In the genomic region with DNA sequence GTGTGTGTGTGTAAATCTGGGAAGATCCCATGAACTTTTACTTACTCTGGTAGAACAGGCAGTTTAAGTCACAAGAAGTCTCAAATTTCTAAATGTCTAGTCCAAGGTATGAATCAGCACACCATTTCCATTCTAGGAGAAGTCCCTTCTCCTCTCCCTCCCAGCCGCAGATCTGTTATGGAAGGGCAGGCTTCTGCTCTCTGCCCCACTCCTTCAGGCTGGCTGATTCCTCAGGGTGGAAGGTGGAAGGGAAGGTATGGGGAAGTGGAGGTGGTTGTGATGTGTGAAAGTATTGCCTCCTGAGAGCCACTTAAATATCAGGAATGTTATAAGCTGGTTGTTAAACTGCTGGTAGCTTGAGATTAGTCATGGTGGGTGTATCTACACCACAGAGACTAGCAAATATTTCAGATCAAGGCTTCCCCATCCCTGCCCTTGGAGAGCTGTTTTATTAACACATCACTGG, we compare ENCODE assay signal across 8 cellular contexts. TPM values are rescaled to one million over a fixed set of nuclear protein-coding genes. Genes with fewer than 3 reads are reported as not detected.
A peak's percentile ranks its signal among the peaks of the same experiment; 100 is the strongest.
DNase-seq lines count a peak whose midpoint lies in the region; ATAC-seq and TF ChIP-seq lines count a peak whose summit lies in the region.

No MANE protein-coding gene starts in this region.

- TF ChIP-seq CTCF in WI38 (IDR thresholded peaks at IDR 0.05; ENCODE audit: low read depth, low read length) (no peak), heart right ventricle (IDR thresholded peaks at IDR 0.05) (no peak)

- peak in 6 of 8 donors; percentile 12 to 54 (median 24) for ATAC-seq in heart right ventricle

- H3K4me1 ChIP-seq in heart right ventricle (peaks cover 0 to 23% (median 10%) of the 10 kb centered on the region in 9 donors), skeletal muscle satellite cell (ENCODE audit: control insufficient read depth, insufficient read depth, low read length) (peaks cover 40% of the 10 kb centered on the region)

- H3K27me3 ChIP-seq in heart right ventricle (no peaks in the 10 kb centered on the region), skeletal muscle satellite cell (ENCODE audit: control insufficient read depth, insufficient read depth, low read length) (no peaks in the 10 kb centered on the region)

- H3K4me3 ChIP-seq in WI38 (ENCODE audit: low read depth, low read length) (peak overlapping the region; percentile 34; the same call in 1 of the 2 replicates), heart right ventricle (no peak overlapping the region), skeletal muscle satellite cell (ENCODE audit: low read length) (peak overlapping the region; percentile 54)

- intact Hi-C loops in heart right ventricle (cut with DNase I) (no loop called here), head of caudate nucleus (cut with DNase I) (no loop called here)

- H3K4me2 ChIP-seq in skeletal muscle satellite cell (ENCODE audit: low read length) = peak overlapping the region; percentile 75

- H3K27ac ChIP-seq in heart right ventricle = peak overlapping the region in 7 of 10 donors; percentile 26 to 75 (median 63)

- 83 to 86% methylated on average over 1 of the region's 1 CpG for WGBS in heart right ventricle, 2 donors

- peak overlapping the region; percentile 71 for H3K9ac ChIP-seq in skeletal muscle satellite cell (ENCODE audit: low read depth, low read length)

- H3K36me3 ChIP-seq in heart right ventricle = no peaks in the 10 kb centered on the region
- no peaks in the 10 kb centered on the region for H3K36me3 ChIP-seq in skeletal muscle satellite cell (ENCODE audit: insufficient read depth, low read length)

- DNase-seq in GM04503 (ENCODE audit: low read depth) (peak; percentile 83), heart right ventricle (no peak), retina (no peak), head of caudate nucleus (no peak), AML-193 (lab: John Stamatoyannopoulos, UW) (no peak)
- no peak for DNase-seq in activated CD8-positive, alpha-beta memory T cell treated with anti-CD3 and anti-CD28 coated beads, Interleukin-2, amount 50 U/mL, for 4 hours

- H3K9me3 ChIP-seq in heart right ventricle (no peaks in the 10 kb centered on the region), skeletal muscle satellite cell (replicated peaks; ENCODE audit: low read length) (no peaks in the 10 kb centered on the region)

RNA-seq across cellular contexts. Expression of a gene that starts 44.5 kb away (rescaled TPM):
- total RNA-seq in heart right ventricle = 100 to 1,000 TPM in 1 of 10 donors, 10 to 100 TPM in 9; 35.4 to 103 (median 82.5) TPM
- 10 to 100 TPM; 23.7 to 92.5 TPM for polyA plus RNA-seq in heart right ventricle
- 216 and 328 TPM in 2 replicates for total RNA-seq in skeletal muscle satellite cell (2012; rRNA removed)

RNA-seq across cellular contexts. Expression of a gene that starts 48.3 kb away (rescaled TPM):
- under 1 TPM in 1 of 10 donors, not detected in 9; 0.12 TPM for total RNA-seq in heart right ventricle
- not detected for polyA plus RNA-seq in heart right ventricle
- total RNA-seq in skeletal muscle satellite cell (2012; rRNA removed) = not detected in 2 replicates

Comparison
In these comparisons a context has a peak if more than half of its experiments do, and no peak if none do; other contexts are left out.
1. H3K4me3 ChIP-seq: peak in WI38 (single experiment) and skeletal muscle satellite cell (single experiment); none in heart right ventricle (0 of 10).